In the genomic region with DNA sequence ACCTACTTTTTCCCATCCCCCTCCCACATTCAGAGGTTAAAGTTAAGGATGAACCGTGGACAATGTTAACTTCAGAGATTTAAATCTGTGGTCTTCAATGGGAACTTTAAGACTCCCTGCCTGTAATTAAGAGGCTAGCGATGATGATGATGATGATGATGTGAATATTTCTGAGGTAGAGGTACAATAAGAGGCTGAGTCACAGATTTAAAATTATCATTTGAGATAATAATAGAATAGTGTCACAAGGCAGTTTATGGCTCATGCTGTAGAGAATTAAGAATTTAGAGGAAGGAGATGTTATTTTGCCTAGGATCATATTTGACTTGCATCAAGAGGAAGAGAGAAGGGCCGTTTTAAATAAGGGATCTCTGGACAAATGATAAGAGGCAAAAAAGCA, we compare ENCODE assay signal across 24 cellular contexts.
"Had no signal": no experiment of that assay in that cellular context is flagged by ENCODE, and none has a peak within 500 bp of the region (broad histone marks: within the 10 kb centered on the region; RNA-seq: fewer than 3 reads in every experiment).

No MANE protein-coding gene starts in this region.

- H3K36me3 ChIP-seq: breast epithelium, tibial artery had no signal

- H3K4me1 ChIP-seq: breast epithelium had no signal

- H3K4me3 Mint-ChIP-seq: activated B cell treated with CpG ODN at 0.5 μM for 24 hours; activated T-cell treated with anti-CD3 and anti-CD28 coated beads, Interleukin-2, amount 50 U/mL, for 4 hours; dendritic cell treated with granulocyte-macrophage colony-stimulating factor and Interleukin-4, amounts not matched to agents 40 ng/mL and 50 ng/mL, for 4 days; immature natural killer cell; naive thymus-derived CD4-positive, alpha-beta T cell; stimulated activated naive CD8-positive, alpha-beta T cell treated with anti-CD3 and anti-CD28 coated beads, Interleukin-15, Interleukin-2, amounts not matched to agents 100 ng/mL and 50 ng/mL, for 24 hours; T-helper 1 cell treated with Interleukin-12 subunit alpha and Interleukin-12 subunit beta and Interleukin-4 antibody, amounts not matched to agents 30 μg/mL and 1 μg/mL, for 36 hours had no signal

- H3K9me3 ChIP-seq: breast epithelium, tibial artery had no signal

- H3K36me3 Mint-ChIP-seq: activated naive CD4-positive, alpha-beta T cell treated with anti-CD3 and anti-CD28 coated beads, Interleukin-2, amount 50 U/mL, for 72 hours; immature natural killer cell had no signal

- ATAC-seq: activated naive CD4-positive, alpha-beta T cell treated with anti-CD3 and anti-CD28 coated beads, Interleukin-2, amount 50 U/mL, for 72 hours; activated T-cell treated with anti-CD3 and anti-CD28 coated beads, Interleukin-2, amount 50 U/mL, for 4 hours; left lobe of liver; naive thymus-derived CD4-positive, alpha-beta T cell had no signal

- H3K9me3 Mint-ChIP-seq: activated B cell treated with CpG ODN at 0.5 μM for 24 hours; activated naive CD4-positive, alpha-beta T cell treated with anti-CD3 and anti-CD28 coated beads, Interleukin-2, amount 50 U/mL, for 72 hours; activated T-cell treated with anti-CD3 and anti-CD28 coated beads, Interleukin-2, amount 50 U/mL, for 4 hours; dendritic cell treated with granulocyte-macrophage colony-stimulating factor and Interleukin-4, amounts not matched to agents 40 ng/mL and 50 ng/mL, for 4 days; immature natural killer cell; naive thymus-derived CD4-positive, alpha-beta T cell; stimulated activated naive CD8-positive, alpha-beta T cell treated with anti-CD3 and anti-CD28 coated beads, Interleukin-15, Interleukin-2, amounts not matched to agents 100 ng/mL and 50 ng/mL, for 24 hours; T-helper 1 cell treated with Interleukin-12 subunit alpha and Interleukin-12 subunit beta and Interleukin-4 antibody, amounts not matched to agents 30 μg/mL and 1 μg/mL, for 36 hours had no signal

- DNase-seq: activated B cell treated with CpG ODN at 0.5 μM for 24 hours; activated CD4-positive, alpha-beta T cell treated with anti-CD3 and anti-CD28 coated beads for 4 hours; activated CD4-positive, alpha-beta T cell treated with anti-CD3 and anti-CD28 coated beads, Interleukin-2, amount 50 U/mL, for 48 hours; activated CD8-positive, alpha-beta memory T cell treated with anti-CD3 and anti-CD28 coated beads, Interleukin-2, amount 50 U/mL, for 48 hours; activated effector memory CD4-positive, alpha-beta T cell treated with anti-CD3 and anti-CD28 coated beads, Interleukin-2, amount 50 U/mL, for 16 hours; activated T-cell treated with anti-CD3 and anti-CD28 coated beads, Interleukin-2, amount 50 U/mL, for 4 hours; cerebellar nuclear complex; effector CD4-positive, alpha-beta T cell; erythroblast; immature natural killer cell; mammary epithelial cell; naive thymus-derived CD4-positive, alpha-beta T cell; stimulated activated CD4-positive, alpha-beta T cell treated with anti-CD3 and anti-CD28 coated beads, Interleukin-1b, Interleukin-23, amount 100 ng/mL, for 48 hours; substantia nigra; tibial artery had no signal

- H3K27me3 ChIP-seq: breast epithelium, hepatocyte, tibial artery had no signal

- H3K27me3 Mint-ChIP-seq: activated B cell treated with CpG ODN at 0.5 μM for 24 hours; dendritic cell treated with granulocyte-macrophage colony-stimulating factor and Interleukin-4, amounts not matched to agents 40 ng/mL and 50 ng/mL, for 4 days; progenitor cell of endocrine pancreas; stimulated activated naive CD8-positive, alpha-beta T cell treated with anti-CD3 and anti-CD28 coated beads, Interleukin-15, Interleukin-2, amounts not matched to agents 100 ng/mL and 50 ng/mL, for 24 hours had no signal

- H3K27ac Mint-ChIP-seq: activated B cell treated with CpG ODN at 0.5 μM for 24 hours; activated naive CD4-positive, alpha-beta T cell treated with anti-CD3 and anti-CD28 coated beads, Interleukin-2, amount 50 U/mL, for 72 hours; dendritic cell treated with granulocyte-macrophage colony-stimulating factor and Interleukin-4, amounts not matched to agents 40 ng/mL and 50 ng/mL, for 4 days; stimulated activated naive CD8-positive, alpha-beta T cell treated with anti-CD3 and anti-CD28 coated beads, Interleukin-15, Interleukin-2, amounts not matched to agents 100 ng/mL and 50 ng/mL, for 24 hours; T-helper 1 cell treated with Interleukin-12 subunit alpha and Interleukin-12 subunit beta and Interleukin-4 antibody, amounts not matched to agents 30 μg/mL and 1 μg/mL, for 36 hours had no signal

- H3K4me3 ChIP-seq: breast epithelium, hepatocyte, skin epidermis, tibial artery had no signal

- H3K27ac ChIP-seq: breast epithelium, hepatocyte, skin epidermis had no signal
